In genomic region chr12:7937867-7938506, GRCh38 we compare ENCODE assay signal across 8 cellular contexts. TPM values are rescaled to one million over a fixed set of nuclear protein-coding genes. Genes with fewer than 3 reads are reported as not detected.
DNase-seq lines count a peak whose midpoint lies in the region; ATAC-seq and TF ChIP-seq lines count a peak whose summit lies in the region.

No MANE protein-coding gene starts in this region.

- TF ChIP-seq CTCF in LNCaP clone FGC (IDR thresholded peaks at IDR 0.05; ENCODE audit: control insufficient read depth, extremely low read depth, insufficient read depth) (no peak), nephron progenitor cell (IDR thresholded peaks at IDR 0.05) (no peak)

- H3K4me1 Mint-ChIP-seq in activated naive CD8-positive, alpha-beta T cell treated with anti-CD3 and anti-CD28 coated beads, Interleukin-2, amount 50 U/mL, for 24 hours = peaks cover 8% of the 10 kb centered on the region
- peaks cover 9% of the 10 kb centered on the region for H3K4me1 Mint-ChIP-seq in nephron progenitor cell

- H3K27ac Mint-ChIP-seq in activated naive CD8-positive, alpha-beta T cell treated with anti-CD3 and anti-CD28 coated beads, Interleukin-2, amount 50 U/mL, for 24 hours = peak overlapping the region; percentile 33
- peak overlapping the region; percentile 89 for H3K27ac Mint-ChIP-seq in nephron progenitor cell

- H3K27ac ChIP-seq in aorta (ENCODE audit: low read depth in 1 of 2, low read length in 2 of 2) = no peak overlapping the region

- H3K4me1 ChIP-seq in aorta (ENCODE audit: control insufficient read depth in 1 of 2, insufficient read depth in 2 of 2, low read length in 2 of 2) = peaks cover 0 to 2% of the 10 kb centered on the region in 2 donors

- H3K36me3 Mint-ChIP-seq in activated naive CD8-positive, alpha-beta T cell treated with anti-CD3 and anti-CD28 coated beads, Interleukin-2, amount 50 U/mL, for 24 hours (ENCODE audit: low read depth) = no peaks in the 10 kb centered on the region
- no peaks in the 10 kb centered on the region for H3K36me3 Mint-ChIP-seq in nephron progenitor cell (ENCODE audit: low read depth)

- no peaks in the 10 kb centered on the region for H3K27me3 ChIP-seq in aorta (ENCODE audit: control insufficient read depth in 1 of 2, insufficient read depth in 2 of 2, low read length in 1 of 2)

- H3K36me3 ChIP-seq in aorta (ENCODE audit: control insufficient read depth in 1 of 2, insufficient read depth in 2 of 2, low read length in 1 of 2) = no peaks in the 10 kb centered on the region

- intact Hi-C loops in aorta (cut with DNase I) = loop anchor here in 1 of 2 donors (2.0 kb wide), 1 partner anchor 21 kb away; no protein-coding TSS in a partner anchor

- H3K9me3 ChIP-seq in aorta (ENCODE audit: control insufficient read depth, low read length) = no peaks in the 10 kb centered on the region

- peak overlapping the region; percentile 5 for H3K4me3 Mint-ChIP-seq in activated naive CD8-positive, alpha-beta T cell treated with anti-CD3 and anti-CD28 coated beads, Interleukin-2, amount 50 U/mL, for 24 hours
- H3K4me3 Mint-ChIP-seq in nephron progenitor cell = peak overlapping the region; percentile 0

- ATAC-seq in activated naive CD8-positive, alpha-beta T cell treated with anti-CD3 and anti-CD28 coated beads, Interleukin-2, amount 50 U/mL, for 24 hours = no peak
- no peak for ATAC-seq in HG02840 (IDR thresholded peaks at IDR 0.05; ENCODE audit: low FRiP score, unreplicated experiment)
- ATAC-seq in aorta (ENCODE audit: low FRiP score) = no peak

- no peaks in the 10 kb centered on the region for H3K9me3 Mint-ChIP-seq in activated naive CD8-positive, alpha-beta T cell treated with anti-CD3 and anti-CD28 coated beads, Interleukin-2, amount 50 U/mL, for 24 hours
- H3K9me3 Mint-ChIP-seq in nephron progenitor cell = no peaks in the 10 kb centered on the region

- H3K4me3 ChIP-seq in LNCaP clone FGC (ENCODE audit: low read depth, low read length) = no peak overlapping the region
- no peak overlapping the region for H3K4me3 ChIP-seq in aorta (ENCODE audit: low read length in 2 of 2)

- in situ Hi-C loops in G401 (cut with HindIII; ENCODE audit: low sequenced_read_pairs) = no loop called here

- WGBS in aorta, 2 donors = 42 to 44% methylated on average over 4 of the region's 4 CpGs

- DNase-seq in DMS114 treated with DMSO at 0.1 percent for 48 hours (lab: John Stamatoyannopoulos, UW; ENCODE audit: unreplicated experiment) (peak; percentile 33), LNCaP clone FGC (ENCODE audit: low read depth) (peak; percentile 35), nephron progenitor cell (no peak), G401 (ENCODE audit: low spot score) (no peak), NCI-H2107 treated with DMSO at 0.1 percent for 48 hours (lab: John Stamatoyannopoulos, UW; ENCODE audit: unreplicated experiment) (no peak), aorta (no peak)
- DNase-seq in activated naive CD8-positive, alpha-beta T cell treated with anti-CD3 and anti-CD28 coated beads, Interleukin-2, amount 50 U/mL, for 24 hours = peak; percentile 36

- H3K27me3 Mint-ChIP-seq in activated naive CD8-positive, alpha-beta T cell treated with anti-CD3 and anti-CD28 coated beads, Interleukin-2, amount 50 U/mL, for 24 hours = no peaks in the 10 kb centered on the region
- H3K27me3 Mint-ChIP-seq in nephron progenitor cell (ENCODE audit: low read depth, poor library complexity) = no peaks in the 10 kb centered on the region

RNA-seq across cellular contexts. Expression of gene SLC2A3, which starts 2.0 kb away (rescaled TPM):
- 32.5 and 32.9 TPM in 2 replicates for total RNA-seq in G401 (2014; rRNA removed; shearing (Covaris generic))
- 100 to 1,000 TPM; 142 to 178 TPM for total RNA-seq in aorta
- polyA plus RNA-seq in aorta = 1 to 10 TPM; 6.0 to 7.4 TPM

Comparison
In these comparisons a context has a peak if more than half of its experiments do, and no peak if none do; other contexts are left out.
1. DNase-seq: peak in DMS114 treated with DMSO at 0.1 percent for 48 hours (single experiment), LNCaP clone FGC (single experiment) and activated naive CD8-positive, alpha-beta T cell treated with anti-CD3 and anti-CD28 coated beads, Interleukin-2, amount 50 U/mL, for 24 hours (single experiment); none in nephron progenitor cell (single experiment), G401 (single experiment), NCI-H2107 treated with DMSO at 0.1 percent for 48 hours (single experiment) and aorta (0 of 2).